In genomic region chr1:178418284-178418955, GRCh38 we compare ENCODE assay signal across 15 cellular contexts.
A peak's percentile ranks its signal among the peaks of the same experiment; 100 is the strongest.
DNase-seq lines count a peak whose midpoint lies in the region; ATAC-seq and TF ChIP-seq lines count a peak whose summit lies in the region.
"Had no signal": no experiment of that assay in that cellular context is flagged by ENCODE, and none has a peak within 500 bp of the region (broad histone marks: within the 10 kb centered on the region; RNA-seq: fewer than 3 reads in every experiment).

No MANE protein-coding gene starts in this region.

- no peaks in the 10 kb centered on the region for H3K9me2 ChIP-seq in HCT116 (ENCODE audit: insufficient read depth)

- no peaks in the 10 kb centered on the region for H3K27me3 ChIP-seq in HCT116 (ENCODE audit: insufficient read depth, low read length)
- no peaks in the 10 kb centered on the region for H3K27me3 ChIP-seq in CD8-positive, alpha-beta memory T cell (ENCODE audit: insufficient read depth, low read length, poor library complexity, severe bottlenecking)
- H3K27me3 ChIP-seq: brain microvascular endothelial cell, esophagus muscularis mucosa had no signal

- DNase-seq in HCT116 (ENCODE audit: low read depth, low spot score) (no peak), naive B cell (peak; percentile 41), NCI-H2081 (lab: John Stamatoyannopoulos, UW) (no peak)
- DNase-seq in CD8-positive, alpha-beta memory T cell, result no peak
- no peak for DNase-seq in activated CD4-positive, alpha-beta T cell treated with anti-CD3 and anti-CD28 coated beads, Interleukin-2, amount 50 U/mL, for 1 hour
- DNase-seq in stimulated activated CD4-positive, alpha-beta T cell treated with anti-CD3 and anti-CD28 coated beads, Interleukin-2, amount 100 ng/mL, for 48 hours, result no peak
- DNase-seq: activated T-cell treated with anti-CD3 and anti-CD28 coated beads, Interleukin-2, amount 50 U/mL, for 72 hours; DMS79; islet precursor cell; NCI-H526 treated with DMSO at 0.1 percent for 48 hours had no signal

- H3K4me1 ChIP-seq in HCT116 (ENCODE audit: control insufficient read depth in 1 of 2, insufficient read depth in 2 of 2, low read length in 2 of 2), result peaks cover 3 to 20% of the 10 kb centered on the region in 2 experiments; a peak in 3 of 4 replicates
- H3K4me1 ChIP-seq in CD8-positive, alpha-beta memory T cell (ENCODE audit: insufficient read depth, low read length), result no peaks in the 10 kb centered on the region
- H3K4me1 ChIP-seq: esophagus muscularis mucosa had no signal

- peak overlapping the region in 3 of 6 donors; percentile 2 to 56 (median 28) for H3K27ac Mint-ChIP-seq in naive B cell
- H3K27ac Mint-ChIP-seq in CD8-positive, alpha-beta memory T cell, result no peak overlapping the region
- H3K27ac Mint-ChIP-seq: activated T-cell treated with anti-CD3 and anti-CD28 coated beads, Interleukin-2, amount 50 U/mL, for 72 hours had no signal

- H3K9me3 ChIP-seq in HCT116 (ENCODE audit: control insufficient read depth in 1 of 2, insufficient read depth in 1 of 2, low read depth in 1 of 2, low read length in 2 of 2), result peaks cover 0 to 5% of the 10 kb centered on the region in 2 experiments; a peak in 1 of 4 replicates
- H3K9me3 ChIP-seq in CD8-positive, alpha-beta memory T cell (ENCODE audit: low read length), result no peaks in the 10 kb centered on the region
- H3K9me3 ChIP-seq: esophagus muscularis mucosa had no signal

- peak overlapping the region in 1 of 2 experiments; percentile 24; a peak in 2 of 4 replicates for H3K4me3 ChIP-seq in HCT116 (replicated peaks in 1 of 2; ENCODE audit: low read depth in 1 of 2, low read length in 2 of 2)
- no peak overlapping the region for H3K4me3 ChIP-seq in CD8-positive, alpha-beta memory T cell (ENCODE audit: low read length)
- H3K4me3 ChIP-seq: esophagus muscularis mucosa had no signal

- no TSS peak for BruUV-seq in HCT116 (replicated peaks; lab: Mats Ljungman, UMichigan)

- CTCF ChIA-PET in HCT116 (lab: Charles Lee), result interaction anchor here (0.9 kb wide), 1 partner anchor 108 kb away, joined by 3 read pairs; no protein-coding TSS in a partner anchor
- CTCF ChIA-PET in CD8-positive, alpha-beta memory T cell (lab: Charles Lee), result no interaction called here

- TF ChIP-seq POLR2A in HCT116 (IDR thresholded peaks at IDR 0.05; ENCODE audit: borderline replicate concordance, extremely low read depth, insufficient read depth, insufficient read length), result no peak

- H3K27me3 Mint-ChIP-seq in naive B cell, result no peaks in the 10 kb centered on the region
- H3K27me3 Mint-ChIP-seq in CD8-positive, alpha-beta memory T cell, result no peaks in the 10 kb centered on the region

- H2AFZ ChIP-seq in HCT116 (ENCODE audit: low read depth, low read length, poor library complexity, severe bottlenecking), result no peak overlapping the region

- POLR2A ChIA-PET in HCT116 (lab: Charles Lee), result no interaction called here
- POLR2A ChIA-PET in CD8-positive, alpha-beta memory T cell (lab: Charles Lee), result no interaction called here

- H3K9ac ChIP-seq in HCT116 (ENCODE audit: low read length), result no peak overlapping the region

- H3K4me3 Mint-ChIP-seq in naive B cell, result peak overlapping the region in 1 of 8 donors; percentile 1
- H3K4me3 Mint-ChIP-seq in CD8-positive, alpha-beta memory T cell, result no peak overlapping the region
- H3K4me3 Mint-ChIP-seq: activated T-cell treated with anti-CD3 and anti-CD28 coated beads, Interleukin-2, amount 50 U/mL, for 72 hours; neural crest cell had no signal

- H3K36me3 ChIP-seq in HCT116 (ENCODE audit: control insufficient read depth in 1 of 2, insufficient read depth in 2 of 2, low read length in 2 of 2), result no peaks in the 10 kb centered on the region
- H3K36me3 ChIP-seq in CD8-positive, alpha-beta memory T cell (ENCODE audit: insufficient read depth, low read length), result no peaks in the 10 kb centered on the region
- H3K36me3 ChIP-seq: brain microvascular endothelial cell, esophagus muscularis mucosa had no signal

- ATAC-seq in GM19043 (IDR thresholded peaks at IDR 0.05; ENCODE audit: low read depth, unreplicated experiment) (peak; percentile 93), HCT116 (peak; percentile 33; the same call in 1 of the 2 replicates), HG03457 (IDR thresholded peaks at IDR 0.05; ENCODE audit: unreplicated experiment) (peak; percentile 75), naive B cell (ENCODE audit: low read depth in 2 of 2) (peak; percentile 100)
- ATAC-seq: activated T-cell treated with anti-CD3 and anti-CD28 coated beads, Interleukin-2, amount 50 U/mL, for 72 hours had no signal

- intact Hi-C loops in HCT116 (cut with micrococcal nuclease), result no loop called here

- H3K4me1 Mint-ChIP-seq in naive B cell, result peaks cover 7 to 16% (median 12%) of the 10 kb centered on the region in 3 donors
- no peaks in the 10 kb centered on the region for H3K4me1 Mint-ChIP-seq in CD8-positive, alpha-beta memory T cell
- H3K4me1 Mint-ChIP-seq: neural crest cell had no signal

- RAD21 ChIA-PET in HCT116 (lab: Charles Lee; ENCODE audit: low non-redundant PET in 1 of 2, low total read pairs in 2 of 2, uncharacterized antibody in 2 of 2, unreplicated experiment in 2 of 2), result no interaction called here

- peaks cover 0 to 8% (median 5%) of the 10 kb centered on the region in 7 donors for H3K9me3 Mint-ChIP-seq in naive B cell
- peaks cover 0 to 8% (median 0%) of the 10 kb centered on the region in 5 donors for H3K9me3 Mint-ChIP-seq in CD8-positive, alpha-beta memory T cell

- peak overlapping the region; percentile 54 for H3K4me2 ChIP-seq in HCT116 (ENCODE audit: low read length)

- peaks cover 0 to 8% of the 10 kb centered on the region in 2 donors for H3K36me3 Mint-ChIP-seq in naive B cell
- no peaks in the 10 kb centered on the region for H3K36me3 Mint-ChIP-seq in CD8-positive, alpha-beta memory T cell

- peak overlapping the region; percentile 24; the same call in 1 of the 2 replicates for H3K27ac ChIP-seq in HCT116 (ENCODE audit: low read depth, low read length)
- H3K27ac ChIP-seq in CD8-positive, alpha-beta memory T cell (ENCODE audit: low read depth, low read length), result no peak overlapping the region
- H3K27ac ChIP-seq: brain microvascular endothelial cell, esophagus muscularis mucosa had no signal

- TF ChIP-seq RAD21 in HCT116 (IDR thresholded peaks at IDR 0.05; ENCODE audit: low read depth), result no peak

- TF ChIP-seq CTCF in HCT116 (IDR thresholded peaks at IDR 0.05 in 2 of 3, conservative IDR thresholded peaks at IDR 0.05 in 1 of 3; ENCODE audit: borderline replicate concordance in 1 of 3, insufficient read depth in 1 of 3, low read depth in 2 of 3, low read length in 2 of 3), result no peak

- H4K20me1 ChIP-seq in HCT116 (ENCODE audit: insufficient read depth), result no peaks in the 10 kb centered on the region

- no peaks in the 10 kb centered on the region for H3K79me2 ChIP-seq in HCT116 (ENCODE audit: insufficient read depth, low read length)

TF ChIP-seq in HCT116, 20 proteins besides CTCF, POLR2A, EP300 and RAD21:
- TF ChIP-seq ZFX (IDR thresholded peaks at IDR 0.05) (no peak), SRF (IDR thresholded peaks at IDR 0.05; ENCODE audit: low read depth) (no peak), YY1 (IDR thresholded peaks at IDR 0.05; ENCODE audit: extremely low read depth, insufficient replicate concordance, low read depth, low read length) (no peak), SP1 (IDR thresholded peaks at IDR 0.05; ENCODE audit: low read depth) (no peak), ZNF274 (IDR thresholded peaks at IDR 0.05; ENCODE audit: low read depth, low read length) (no peak), CBX3 (IDR thresholded peaks at IDR 0.05; ENCODE audit: low read depth) (no peak), ELF1 (IDR thresholded peaks at IDR 0.05; ENCODE audit: borderline replicate concordance, low read depth) (no peak), TCF7L2 (IDR thresholded peaks at IDR 0.05; ENCODE audit: borderline replicate concordance, extremely low read depth, insufficient read depth, insufficient read length) (no peak), ATF3 (IDR thresholded peaks at IDR 0.05) (no peak), POLR2AphosphoS5 (IDR thresholded peaks at IDR 0.05; ENCODE audit: low read depth, low read length) (no peak)
- TF ChIP-seq, protein P1, sequence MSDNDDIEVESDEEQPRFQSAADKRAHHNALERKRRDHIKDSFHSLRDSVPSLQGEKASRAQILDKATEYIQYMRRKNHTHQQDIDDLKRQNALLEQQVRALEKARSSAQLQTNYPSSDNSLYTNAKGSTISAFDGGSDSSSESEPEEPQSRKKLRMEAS (IDR thresholded peaks at IDR 0.05), result no peak

Comparison
In these comparisons a context has a peak if more than half of its experiments do, and no peak if none do; other contexts are left out.
1. ATAC-seq: peak in every context shown above with its lines; median percentile 100 in naive B cell; 93 in GM19043; 75 in HG03457; 33 in HCT116.